14 cellular contexts compared by ENCODE assay signal in the genomic region with DNA sequence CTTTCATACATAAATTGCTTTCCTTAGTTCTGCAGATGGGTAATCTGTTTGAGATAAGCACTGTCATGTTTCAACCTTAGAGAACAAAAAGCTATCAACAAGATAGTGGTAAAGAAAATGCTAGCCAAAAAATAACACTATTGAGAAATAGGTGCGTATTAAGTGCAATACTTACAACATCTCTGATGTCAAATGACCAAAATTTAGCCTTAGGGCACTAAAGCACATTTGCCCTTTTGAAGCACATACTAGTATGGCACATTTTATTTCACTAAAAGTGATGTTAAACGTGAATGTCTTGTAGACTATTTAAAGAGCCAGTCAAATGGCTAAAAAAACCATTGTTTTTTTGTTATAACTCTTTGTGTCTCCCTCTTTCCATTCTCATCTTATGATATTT. TPM values are rescaled to one million over a fixed set of nuclear protein-coding genes. Genes with fewer than 3 reads are reported as not detected.
DNase-seq lines count a peak whose midpoint lies in the region; ATAC-seq and TF ChIP-seq lines count a peak whose summit lies in the region.
"Had no signal": no experiment of that assay in that cellular context is flagged by ENCODE, and none has a peak within 500 bp of the region (broad histone marks: within the 10 kb centered on the region; RNA-seq: fewer than 3 reads in every experiment).

No MANE protein-coding gene starts in this region.

- no peaks in the 10 kb centered on the region for H4K20me1 ChIP-seq in IMR-90 (ENCODE audit: insufficient read depth, low read length)

- BruUV-seq in IMR-90 (replicated peaks; lab: Mats Ljungman, UMichigan): no TSS peak

- ATAC-seq in CD4-positive, CD25-positive, alpha-beta regulatory T cell (ENCODE audit: low read depth in 2 of 2): no peak
- ATAC-seq in IMR-90 (ENCODE audit: low read depth) (no peak), upper lobe of right lung (no peak), gastroesophageal sphincter (no peak)
- ATAC-seq: Right ventricle myocardium inferior had no signal

- CTCF ChIA-PET in IMR-90 (lab: Yijun Ruan, JAX): no interaction called here

- peak overlapping the region; percentile 69; the same call in 1 of the 2 replicates for H3K4me2 ChIP-seq in IMR-90 (ENCODE audit: low read depth, low read length)

- no peaks in the 10 kb centered on the region for H3K27me3 Mint-ChIP-seq in CD4-positive, CD25-positive, alpha-beta regulatory T cell

- peaks cover 0 to 2% (median 1%) of the 10 kb centered on the region in 7 donors for H3K9me3 Mint-ChIP-seq in CD4-positive, CD25-positive, alpha-beta regulatory T cell

- no peak overlapping the region for H3K4me3 ChIP-seq in CD4-positive, CD25-positive, alpha-beta regulatory T cell (ENCODE audit: low read depth, low read length)
- H3K4me3 ChIP-seq in IMR-90 (ENCODE audit: insufficient read depth, low read depth, low read length) (no peak overlapping the region), epithelial cell of esophagus (ENCODE audit: low read length) (no peak overlapping the region), suprapubic skin (no peak overlapping the region), upper lobe of right lung (no peak overlapping the region), gastroesophageal sphincter (no peak overlapping the region)
- H3K4me3 ChIP-seq: Peyer's patch had no signal

- dilution Hi-C loops in IMR-90 (cut with HindIII; ENCODE audit: low sequenced_read_pairs, unreplicated experiment): no loop called here

- no peak overlapping the region for H4K8ac ChIP-seq in IMR-90 (ENCODE audit: low read depth in 2 of 2, low read length in 2 of 2)

- WGBS in IMR-90 (ENCODE audit: extremely low coverage in 2 of 2, insufficient read length in 1 of 2), 2 experiments: no CpG with 5 or more reads among the region's 2 CpGs
- WGBS in suprapubic skin: 51% methylated on average over 2 of the region's 2 CpGs
- WGBS in gastroesophageal sphincter (ENCODE audit: low coverage in 1 of 2), 2 donors: 57 to 79% methylated on average over 2 of the region's 2 CpGs

- no peak overlapping the region for H3K4ac ChIP-seq in IMR-90 (ENCODE audit: low read depth, low read length)

- no peak overlapping the region for H3K14ac ChIP-seq in IMR-90 (replicated peaks; ENCODE audit: low read depth, low read length)

- H2AFZ ChIP-seq in IMR-90 (replicated peaks; ENCODE audit: low read length, poor library complexity): no peak overlapping the region

- no peak overlapping the region for H2BK5ac ChIP-seq in IMR-90 (ENCODE audit: low read depth, low read length, poor library complexity, severe bottlenecking)

- no peak overlapping the region for H2BK120ac ChIP-seq in IMR-90 (ENCODE audit: low read depth, low read length)

- no peak overlapping the region for H2AK9ac ChIP-seq in IMR-90 (replicated peaks; ENCODE audit: low read depth, low read length, poor library complexity)

- TF ChIP-seq POLR2A in IMR-90 (IDR thresholded peaks at IDR 0.05; ENCODE audit: low read depth, low read length) (no peak), suprapubic skin (IDR thresholded peaks at IDR 0.05) (no peak), gastroesophageal sphincter (IDR thresholded peaks at IDR 0.05) (no peak)

- no peak overlapping the region for H3K23ac ChIP-seq in IMR-90 (ENCODE audit: low read depth, low read length)

- no peak overlapping the region for H3K56ac ChIP-seq in IMR-90 (ENCODE audit: extremely low read depth, insufficient read depth, low read length)

- peaks cover 21 to 56% (median 36%) of the 10 kb centered on the region in 4 donors for H3K4me1 Mint-ChIP-seq in CD4-positive, CD25-positive, alpha-beta regulatory T cell

- no peak overlapping the region for H2AK5ac ChIP-seq in IMR-90 (ENCODE audit: low read depth, low read length)

- TF ChIP-seq EP300 in suprapubic skin (IDR thresholded peaks at IDR 0.05): no peak
- no peak for TF ChIP-seq EP300 in gastroesophageal sphincter (IDR thresholded peaks at IDR 0.05)

- peaks cover 25 to 30% of the 10 kb centered on the region in 2 experiments for H3K79me1 ChIP-seq in IMR-90 (ENCODE audit: low read depth in 1 of 2, low read length in 2 of 2)

- no peaks in the 10 kb centered on the region for H3K9me3 ChIP-seq in CD4-positive, CD25-positive, alpha-beta regulatory T cell (ENCODE audit: control insufficient read depth in 2 of 2, low read length in 2 of 2)
- no peaks in the 10 kb centered on the region for H3K9me3 ChIP-seq in IMR-90 (ENCODE audit: control insufficient read depth, insufficient read depth, low read length)
- no peaks in the 10 kb centered on the region for H3K9me3 ChIP-seq in suprapubic skin
- no peaks in the 10 kb centered on the region for H3K9me3 ChIP-seq in upper lobe of right lung
- no peaks in the 10 kb centered on the region for H3K9me3 ChIP-seq in gastroesophageal sphincter
- H3K9me3 ChIP-seq: Peyer's patch had no signal

- H4K91ac ChIP-seq in IMR-90 (ENCODE audit: insufficient read depth, low read depth, low read length): no peak overlapping the region

- H3K36me3 ChIP-seq in CD4-positive, CD25-positive, alpha-beta regulatory T cell (ENCODE audit: control insufficient read depth, insufficient read depth, low read length): peaks cover 8% of the 10 kb centered on the region
- H3K36me3 ChIP-seq in IMR-90 (ENCODE audit: control insufficient read depth, insufficient read depth, low read length): 0 out of 2 replicates have a peak, but pooled peaks cover 7% of the 10 kb centered on the region
- no peaks in the 10 kb centered on the region for H3K36me3 ChIP-seq in suprapubic skin
- no peaks in the 10 kb centered on the region for H3K36me3 ChIP-seq in upper lobe of right lung
- H3K36me3 ChIP-seq in gastroesophageal sphincter: no peaks in the 10 kb centered on the region
- H3K36me3 ChIP-seq: Peyer's patch had no signal

- peak overlapping the region in 2 of 4 donors; percentile 3 to 18 for H3K4me3 Mint-ChIP-seq in CD4-positive, CD25-positive, alpha-beta regulatory T cell

- H3K4me1 ChIP-seq in CD4-positive, CD25-positive, alpha-beta regulatory T cell (ENCODE audit: control insufficient read depth, insufficient read depth, low read length, poor library complexity, severe bottlenecking): peaks cover 28% of the 10 kb centered on the region
- H3K4me1 ChIP-seq in IMR-90 (ENCODE audit: control insufficient read depth, insufficient read depth, low read length): peaks cover 7% of the 10 kb centered on the region
- H3K4me1 ChIP-seq in suprapubic skin: peaks cover 40% of the 10 kb centered on the region
- peaks cover 22% of the 10 kb centered on the region for H3K4me1 ChIP-seq in upper lobe of right lung
- H3K4me1 ChIP-seq in gastroesophageal sphincter: peaks cover 0 to 54% (median 17%) of the 10 kb centered on the region in 3 donors

- H3K27ac Mint-ChIP-seq in CD4-positive, CD25-positive, alpha-beta regulatory T cell: peak overlapping the region in 2 of 3 donors; percentile 11 to 27

- intact Hi-C loops in IMR-90 (cut with micrococcal nuclease): loop anchor here (5.0 kb wide), 1 partner anchor 40 kb away; no protein-coding TSS in a partner anchor
- intact Hi-C loops in upper lobe of right lung (cut with DNase I): loop anchor here (10.0 kb wide), 1 partner anchor 77 kb away; no protein-coding TSS in a partner anchor

- H3K9ac ChIP-seq in IMR-90 (ENCODE audit: low read depth, low read length): no peak overlapping the region

- DNase-seq in CD4-positive, CD25-positive, alpha-beta regulatory T cell: no peak
- DNase-seq in IMR-90 (no peak), SK-MEL-5 (ENCODE audit: low read depth, low spot score) (peak; percentile 20), epithelial cell of esophagus (ENCODE audit: low read depth) (peak; percentile 23), suprapubic skin (ENCODE audit: low spot score in 2 of 2) (no peak), upper lobe of right lung (no peak)
- no peak for DNase-seq in activated CD4-positive, CD25-positive, alpha-beta regulatory T cell (lab: John Stamatoyannopoulos, UW)
- DNase-seq: C1 segment of cervical spinal cord, MM.1S, NCI-H1105 treated with DMSO at 0.1 percent for 48 hours, NCI-H1694, Peyer's patch had no signal

- no peak overlapping the region for H3K27ac ChIP-seq in CD4-positive, CD25-positive, alpha-beta regulatory T cell (ENCODE audit: insufficient read depth, low read length, poor library complexity, severe bottlenecking)
- H3K27ac ChIP-seq in IMR-90 (ENCODE audit: insufficient read depth, low read length) (no peak overlapping the region), suprapubic skin (no peak overlapping the region), upper lobe of right lung (no peak overlapping the region), gastroesophageal sphincter (no peak overlapping the region)
- H3K27ac ChIP-seq: Peyer's patch had no signal

- no peak overlapping the region for H4K5ac ChIP-seq in IMR-90 (ENCODE audit: low read depth, low read length)

- no peak overlapping the region for H2BK20ac ChIP-seq in IMR-90 (ENCODE audit: low read depth, low read length)

- no peaks in the 10 kb centered on the region for H3K27me3 ChIP-seq in CD4-positive, CD25-positive, alpha-beta regulatory T cell (ENCODE audit: control insufficient read depth, insufficient read depth, low read length)
- H3K27me3 ChIP-seq in IMR-90 (ENCODE audit: control insufficient read depth, insufficient read depth, low read length) (no peaks in the 10 kb centered on the region), suprapubic skin (no peaks in the 10 kb centered on the region), upper lobe of right lung (no peaks in the 10 kb centered on the region), gastroesophageal sphincter (no peaks in the 10 kb centered on the region)
- H3K27me3 ChIP-seq: Peyer's patch had no signal

- H2BK15ac ChIP-seq in IMR-90 (ENCODE audit: low read depth, low read length): no peak overlapping the region

- peaks cover 8% of the 10 kb centered on the region for H3K36me3 Mint-ChIP-seq in CD4-positive, CD25-positive, alpha-beta regulatory T cell

- TF ChIP-seq RAD21 in IMR-90 (IDR thresholded peaks at IDR 0.05; ENCODE audit: low read length): no peak

- in situ Hi-C loops in IMR-90 (cut with MboI; ENCODE audit: low sequenced_read_pairs) (no loop called here), SK-MEL-5 (cut with HindIII; ENCODE audit: low pct_unique_long_range_greater_than_20kb, low sequenced_read_pairs) (no loop called here)

- TF ChIP-seq CTCF in IMR-90 (conservative IDR thresholded peaks at IDR 0.05; ENCODE audit: low read depth, low read length): no peak
- no peak for TF ChIP-seq CTCF in epithelial cell of esophagus (IDR thresholded peaks at IDR 0.05; ENCODE audit: insufficient read depth, low read depth, low read length, missing control alignments)
- TF ChIP-seq CTCF in suprapubic skin (IDR thresholded peaks at IDR 0.05): no peak
- TF ChIP-seq CTCF in upper lobe of right lung (IDR thresholded peaks at IDR 0.05): no peak
- no peak for TF ChIP-seq CTCF in gastroesophageal sphincter (IDR thresholded peaks at IDR 0.05)

- POLR2A ChIA-PET in IMR-90 (lab: Charles Lee; ENCODE audit: unreplicated experiment): no interaction called here

- H3K18ac ChIP-seq in IMR-90 (ENCODE audit: low read depth, low read length): no peak overlapping the region

- H3K9me1 ChIP-seq in IMR-90 (ENCODE audit: insufficient read depth, low read length): no peaks in the 10 kb centered on the region

RNA-seq across cellular contexts. Expression of a gene that starts 4.9 kb away (rescaled TPM):
- 3.8 TPM for total RNA-seq in CD4-positive, CD25-positive, alpha-beta regulatory T cell
- polyA plus RNA-seq in CD4-positive, CD25-positive, alpha-beta regulatory T cell: 1 to 10 TPM; 1.8 to 4.1 (median 2.9) TPM
- total RNA-seq in IMR-90 (2012; rRNA removed): 14.7 and 18.3 TPM in 2 replicates
- polyA plus RNA-seq in IMR-90 (2012; rRNA removed): 3.0 and 3.6 TPM in 2 replicates
- polyA plus RNA-seq in IMR-90 (2012; cell fraction: cytosol; rRNA removed): 2.0 and 2.3 TPM in 2 replicates
- 0.98 and 1.2 TPM in 2 replicates for polyA plus RNA-seq in IMR-90 (2012; cell fraction: nucleus; rRNA removed; ENCODE audit: low replicate concordance)
- total RNA-seq in SK-MEL-5 (2014; rRNA removed; shearing (Covaris generic)): 12.7 and 14.3 TPM in 2 replicates
- polyA plus RNA-seq in SK-MEL-5 (2015; cell fraction: cytosol; rRNA removed): 9.5 and 11.6 TPM in 2 replicates
- 6.5 and 9.9 TPM in 2 replicates for polyA plus RNA-seq in SK-MEL-5 (2015; cell fraction: nucleus; rRNA removed)
- total RNA-seq in suprapubic skin: 1 to 10 TPM; 3.7 to 7.3 (median 5.0) TPM
- total RNA-seq in upper lobe of right lung: 5.7 TPM
- total RNA-seq in gastroesophageal sphincter: 1 to 10 TPM; 6.1 to 9.8 (median 8.7) TPM

Comparison
In these comparisons a context has a peak if more than half of its experiments do, and no peak if none do; other contexts are left out.
1. DNase-seq: peak in SK-MEL-5 (single experiment) and epithelial cell of esophagus (single experiment); none in CD4-positive, CD25-positive, alpha-beta regulatory T cell (0 of 3), IMR-90 (single experiment), suprapubic skin (0 of 2), activated CD4-positive, CD25-positive, alpha-beta regulatory T cell (0 of 4) and upper lobe of right lung (single experiment).